ENCODE assay signal across 1 cellular context in the genomic region with DNA sequence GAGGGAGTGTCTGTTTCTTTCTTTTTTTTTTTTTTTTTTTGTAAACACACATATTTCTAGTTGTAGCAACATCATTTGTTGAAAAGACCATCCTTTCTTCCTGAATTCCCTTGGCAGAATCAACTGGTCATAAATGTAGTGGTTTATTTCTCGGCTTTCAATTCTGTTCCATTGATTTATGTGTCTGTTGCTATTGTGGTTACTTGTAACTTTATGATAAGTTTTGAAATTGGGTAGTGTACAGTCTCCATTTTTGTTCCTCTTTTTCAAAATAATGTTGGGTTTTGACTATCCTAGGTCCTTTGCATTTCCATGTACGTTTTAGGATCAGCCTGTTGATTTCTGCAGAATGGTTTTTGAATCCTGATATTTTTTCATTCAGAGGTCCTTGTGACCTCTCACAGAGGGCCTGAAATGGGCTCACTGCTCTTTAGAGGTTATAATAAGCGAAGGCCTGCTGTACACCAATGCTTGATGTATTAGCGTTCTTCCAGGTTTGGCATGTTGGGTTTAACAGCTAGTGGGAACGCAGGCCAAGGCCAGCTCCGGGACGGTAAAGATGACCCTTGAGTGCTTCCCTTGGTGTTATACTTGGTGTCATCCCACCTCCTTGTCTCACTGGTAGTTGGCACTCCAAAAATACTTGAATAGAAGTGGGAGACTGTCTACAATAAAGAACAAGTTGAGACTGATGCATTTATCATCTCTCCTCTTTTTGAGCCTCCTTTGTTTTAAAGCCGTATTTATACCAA.
A peak's percentile ranks its signal among the peaks of the same experiment; 100 is the strongest.
TF ChIP-seq lines count a peak whose summit lies in the region.

No MANE protein-coding gene starts in this region.

TF ChIP-seq in GM12878, 131 proteins besides CTCF, POLR2A, EP300 and RAD21:
- TF ChIP-seq RUNX3 (IDR thresholded peaks at IDR 0.05; ENCODE audit: low read length): peak; percentile 44
- no peak for TF ChIP-seq SKIL (IDR thresholded peaks at IDR 0.05; ENCODE audit: low read depth, poor library complexity, severe bottlenecking)
- TF ChIP-seq, protein P1, sequence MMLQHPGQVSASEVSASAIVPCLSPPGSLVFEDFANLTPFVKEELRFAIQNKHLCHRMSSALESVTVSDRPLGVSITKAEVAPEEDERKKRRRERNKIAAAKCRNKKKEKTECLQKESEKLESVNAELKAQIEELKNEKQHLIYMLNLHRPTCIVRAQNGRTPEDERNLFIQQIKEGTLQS (IDR thresholded peaks at IDR 0.05; ENCODE audit: borderline replicate concordance, extremely low read depth, low read depth, low read length): no peak
- TF ChIP-seq SREBF2 (IDR thresholded peaks at IDR 0.05; ENCODE audit: low read length): no peak
- TF ChIP-seq CREB1 (IDR thresholded peaks at IDR 0.05; ENCODE audit: low read depth): no peak
- TF ChIP-seq NR2C2 (IDR thresholded peaks at IDR 0.05; ENCODE audit: borderline replicate concordance, control insufficient read depth, insufficient read length, low read depth): no peak
- no peak for TF ChIP-seq SUPT20H (IDR thresholded peaks at IDR 0.05; ENCODE audit: borderline replicate concordance, control insufficient read depth, low read depth, low read length)
- 0 out of 2 replicates have a peak, but pooled peaks have one; percentile 24 for TF ChIP-seq ZNF687 (IDR thresholded peaks at IDR 0.05)
- peak; percentile 17; the same call in 1 of the 2 replicates for TF ChIP-seq JUNB (IDR thresholded peaks at IDR 0.05)
- no peak for TF ChIP-seq STAT1 (conservative IDR thresholded peaks at IDR 0.05)
- no peak for TF ChIP-seq HDGF (IDR thresholded peaks at IDR 0.05)
- TF ChIP-seq TCF7 (IDR thresholded peaks at IDR 0.05; ENCODE audit: borderline replicate concordance): no peak
